In the genomic region with DNA sequence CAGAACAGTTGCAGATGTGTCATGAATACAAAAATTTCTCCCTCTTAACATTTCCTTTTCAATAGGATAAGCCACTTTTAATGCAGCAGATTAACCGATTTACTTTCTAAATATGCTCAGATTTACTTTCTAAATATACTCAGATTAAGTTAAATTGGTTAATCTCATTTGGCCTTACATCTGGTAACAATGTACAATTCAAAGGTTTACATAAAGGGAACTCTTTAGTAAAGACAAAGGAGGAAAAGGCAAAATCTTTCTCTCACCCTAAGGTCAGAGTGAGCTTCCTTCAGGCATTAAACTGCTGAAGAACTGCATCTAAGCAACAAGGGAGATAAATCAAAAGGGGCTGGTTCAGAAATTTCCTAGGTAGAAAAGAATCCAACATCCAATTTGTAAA, we compare ENCODE assay signal across 25 cellular contexts.
"Had no signal": no experiment of that assay in that cellular context is flagged by ENCODE, and none has a peak within 500 bp of the region (broad histone marks: within the 10 kb centered on the region; RNA-seq: fewer than 3 reads in every experiment).

No MANE protein-coding gene starts in this region.

- H2AFZ ChIP-seq: neural progenitor cell had no signal

- H3K9me3 ChIP-seq: gastrocnemius medialis, mucosa of descending colon, pancreas, right lobe of liver, thoracic aorta, tibial nerve, upper lobe of left lung had no signal

- ATAC-seq: esophagus mucosa; gastrocnemius medialis; left lobe of liver; mucosa of descending colon; pancreas; right lobe of liver; stimulated activated naive B cell treated with anti-CD40 and anti-IgM and Interleukin-4, amounts not matched to agents 10 μg/mL and 1 μg/mL and 100 μg/mL, for 72 hours had no signal

- H3K4me1 ChIP-seq: gastrocnemius medialis, pancreas, right lobe of liver, tibial nerve, upper lobe of left lung had no signal

- H3K4me3 ChIP-seq: dorsolateral prefrontal cortex, gastrocnemius medialis, mucosa of descending colon, neural progenitor cell, pancreas, right lobe of liver, thoracic aorta, tibial nerve, upper lobe of left lung had no signal

- H3K27me3 ChIP-seq: gastrocnemius medialis, neural progenitor cell, pancreas, right lobe of liver, tibial nerve, upper lobe of left lung had no signal

- H3K9ac ChIP-seq: neural progenitor cell had no signal

- DNase-seq: dorsolateral prefrontal cortex; effector CD4-positive, alpha-beta T cell; foreskin fibroblast; gastrocnemius medialis; head of caudate nucleus; mesenchymal stem cell; mucosa of descending colon; naive B cell; pancreas; retina; right lobe of liver; small intestine; stimulated activated CD4-positive, alpha-beta T cell treated with anti-CD3 and anti-CD28 coated beads, Interleukin-15, amount 100 ng/mL, for 24 hours; stimulated activated CD4-positive, alpha-beta T cell treated with anti-CD3 and anti-CD28 coated beads, Interleukin-2, amount 100 ng/mL, for 48 hours; stimulated activated naive B cell treated with anti-CD40 and anti-IgM and Interleukin-4, amounts not matched to agents 10 μg/mL and 1 μg/mL and 100 μg/mL, for 72 hours; upper lobe of left lung had no signal

- H3K36me3 ChIP-seq: gastrocnemius medialis, neural progenitor cell, pancreas, right lobe of liver, thoracic aorta, tibial nerve, upper lobe of left lung had no signal

- H3K27ac ChIP-seq: dorsolateral prefrontal cortex, epithelial cell of prostate, gastrocnemius medialis, neural progenitor cell, pancreas, right lobe of liver, thoracic aorta, tibial nerve, upper lobe of left lung had no signal

- H3K4me2 ChIP-seq: neural progenitor cell had no signal

- FAIRE-seq: colon, keratinocyte, pancreas, small intestine, urothelium cell line had no signal
